20 cellular contexts compared by ENCODE assay signal in genomic region chr2:140842110-140842509, GRCh38.
DNase-seq lines count a peak whose midpoint lies in the region; ATAC-seq and TF ChIP-seq lines count a peak whose summit lies in the region.
"Had no signal": no experiment of that assay in that cellular context is flagged by ENCODE, and none has a peak within 500 bp of the region (broad histone marks: within the 10 kb centered on the region; RNA-seq: fewer than 3 reads in every experiment).

No MANE protein-coding gene starts in this region.

- CTCF ChIA-PET in PC-3 (lab: Charles Lee), result no interaction called here

- no peaks in the 10 kb centered on the region for H3K27me3 ChIP-seq in PC-3 (ENCODE audit: low read length)
- H3K27me3 ChIP-seq: BLaER1 had no signal

- H3K4me1 ChIP-seq in PC-3 (ENCODE audit: insufficient read depth, low read length), result no peaks in the 10 kb centered on the region
- H3K4me1 ChIP-seq: A549, BLaER1 had no signal

- TF ChIP-seq CTCF in PC-3 (conservative IDR thresholded peaks at IDR 0.05; ENCODE audit: low read depth, low read length), result no peak

- BruUV-seq in PC-3 (replicated peaks; lab: Mats Ljungman, UMichigan), result no TSS peak

- H3K36me3 ChIP-seq in PC-3 (ENCODE audit: low read depth, low read length), result no peaks in the 10 kb centered on the region
- H3K36me3 ChIP-seq: BLaER1 had no signal

- ATAC-seq in PC-3, result no peak
- ATAC-seq: A549, GM12878, HCT116 had no signal

- H3K79me2 ChIP-seq in PC-3 (ENCODE audit: low read length), result no peaks in the 10 kb centered on the region

- no peaks in the 10 kb centered on the region for H3K9me3 ChIP-seq in PC-3 (ENCODE audit: low read length)
- H3K9me3 ChIP-seq: A549, BLaER1 had no signal

- no peaks in the 10 kb centered on the region for H4K20me1 ChIP-seq in PC-3 (ENCODE audit: low read length)
- H4K20me1 ChIP-seq: BLaER1 had no signal

- H3K27ac ChIP-seq in PC-3 (ENCODE audit: low read length), result no peak overlapping the region
- H3K27ac ChIP-seq: 22Rv1, A549, BLaER1 had no signal

- H2AFZ ChIP-seq in PC-3 (ENCODE audit: low read length), result peak overlapping the region; percentile 56; the same call in 1 of the 2 replicates

- POLR2A ChIA-PET in PC-3 (lab: Charles Lee; ENCODE audit: unreplicated experiment), result no interaction called here

- H3K9me2 ChIP-seq in PC-3 (replicated peaks; ENCODE audit: low read length), result no peaks in the 10 kb centered on the region

- H3F3A ChIP-seq in PC-3 (ENCODE audit: low read length, unreplicated experiment), result no peaks in the 10 kb centered on the region

- no peak overlapping the region for H3K4me2 ChIP-seq in PC-3 (ENCODE audit: low read length)
- H3K4me2 ChIP-seq: A549, BLaER1 had no signal

- no peak overlapping the region for H3K9ac ChIP-seq in PC-3 (ENCODE audit: low read length)
- H3K9ac ChIP-seq: BLaER1 had no signal

- peak; percentile 2 for DNase-seq in NCI-H446 treated with DMSO at 0.1 percent for 48 hours (lab: John Stamatoyannopoulos, UW)
- DNase-seq in NCI-H446 (lab: John Stamatoyannopoulos, UW), result no peak
- no peak for DNase-seq in PC-3
- peak in 30 of 42 donors; percentile 3 to 73 (median 32) for DNase-seq in head of caudate nucleus
- peak; percentile 11 for DNase-seq in renal cortical epithelial cell (ENCODE audit: low read depth)
- DNase-seq in NCI-H526 treated with DMSO at 0.1 percent for 48 hours (lab: John Stamatoyannopoulos, UW), result no peak
- no peak for DNase-seq in NCI-H1105 treated with DMSO at 0.1 percent for 48 hours (lab: John Stamatoyannopoulos, UW)
- no peak for DNase-seq in T-helper 2 cell
- DNase-seq: CD4-positive, alpha-beta memory T cell; DMS79 treated with DMSO at 0.1 percent for 48 hours; EL; GOT3; H7; HFFc6; IMR-90 had no signal

- intact Hi-C loops in PC-3 (cut with micrococcal nuclease), result no loop called here
- intact Hi-C loops in head of caudate nucleus (cut with DNase I), result no loop called here

- no peak overlapping the region for H3K4me3 ChIP-seq in PC-3 (ENCODE audit: low read length)
- H3K4me3 ChIP-seq: A549, BLaER1, GM12878 had no signal

Comparison
In these comparisons a context has a peak if more than half of its experiments do, and no peak if none do; other contexts are left out.
1. DNase-seq: peak in NCI-H446 treated with DMSO at 0.1 percent for 48 hours (single experiment), head of caudate nucleus (30 of 42) and renal cortical epithelial cell (single experiment); none in NCI-H446 (0 of 2), PC-3 (single experiment), NCI-H526 treated with DMSO at 0.1 percent for 48 hours (single experiment), NCI-H1105 treated with DMSO at 0.1 percent for 48 hours (single experiment) and T-helper 2 cell (0 of 5).